In genomic region chr10:101038486-101038885, GRCh38 we compare ENCODE assay signal across 18 cellular contexts. TPM values are rescaled to one million over a fixed set of nuclear protein-coding genes. Genes with fewer than 3 reads are reported as not detected.
"Had no signal": no experiment of that assay in that cellular context is flagged by ENCODE, and none has a peak within 500 bp of the region (broad histone marks: within the 10 kb centered on the region; RNA-seq: fewer than 3 reads in every experiment).

No MANE protein-coding gene starts in this region.

- H3K79me2 ChIP-seq: parathyroid adenoma had no signal

- ATAC-seq: activated CD8-positive, alpha-beta memory T cell treated with anti-CD3 and anti-CD28 coated beads, Interleukin-2, amount 10 ng/mL, durations not matched to agents 7 days and 5 days; activated naive CD4-positive, alpha-beta T cell treated with anti-CD3 and anti-CD28 coated beads, Interleukin-2, amount 50 U/mL, for 72 hours; activated T-cell treated with anti-CD3 and anti-CD28 coated beads, Interleukin-2, amount 50 U/mL, for 4 hours; body of pancreas; left colon; stimulated activated memory B cell treated with anti-CD40 and anti-IgM and Interleukin-4, amounts not matched to agents 10 μg/mL and 1 μg/mL and 100 μg/mL, for 72 hours had no signal

- H3K4me3 ChIP-seq: body of pancreas, lung, tibial nerve had no signal

- H3K27me3 Mint-ChIP-seq: activated CD4-positive, alpha-beta memory T cell treated with anti-CD3 and anti-CD28 coated beads for 36 hours; activated CD8-positive, alpha-beta memory T cell treated with anti-CD3 and anti-CD28 coated beads, Interleukin-2, amount 10 ng/mL, durations not matched to agents 7 days and 5 days; stimulated activated memory B cell treated with anti-CD40 and anti-IgM and Interleukin-4, amounts not matched to agents 10 μg/mL and 1 μg/mL and 100 μg/mL, for 72 hours had no signal

- H3K4me3 Mint-ChIP-seq: activated CD4-positive, alpha-beta memory T cell treated with anti-CD3 and anti-CD28 coated beads for 36 hours; activated CD8-positive, alpha-beta memory T cell treated with anti-CD3 and anti-CD28 coated beads, Interleukin-2, amount 10 ng/mL, durations not matched to agents 7 days and 5 days; activated T-cell treated with anti-CD3 and anti-CD28 coated beads, Interleukin-2, amount 50 U/mL, for 4 hours; immature natural killer cell; stimulated activated memory B cell treated with anti-CD40 and anti-IgM and Interleukin-4, amounts not matched to agents 10 μg/mL and 1 μg/mL and 100 μg/mL, for 72 hours had no signal

- DNase-seq: activated CD4-positive, alpha-beta memory T cell treated with anti-CD3 and anti-CD28 coated beads for 36 hours; activated CD8-positive, alpha-beta memory T cell treated with anti-CD3 and anti-CD28 coated beads, Interleukin-2, amount 10 ng/mL, durations not matched to agents 7 days and 5 days; activated gamma-delta T cell; activated T-cell treated with anti-CD3 and anti-CD28 coated beads, Interleukin-2, amount 50 U/mL, for 4 hours; body of pancreas; central memory CD4-positive, alpha-beta T cell; cortex of kidney; effector CD4-positive, alpha-beta T cell; foreskin fibroblast; glutamatergic neuron; hypothalamus; immature natural killer cell; left colon had no signal

- H3K9me3 ChIP-seq: body of pancreas, tibial nerve had no signal

- H3K27ac ChIP-seq: body of pancreas, parathyroid adenoma, tibial nerve had no signal

- H3K9ac ChIP-seq: parathyroid adenoma had no signal

- H3K27me3 ChIP-seq: body of pancreas, tibial nerve had no signal

- H3K27ac Mint-ChIP-seq: activated CD4-positive, alpha-beta memory T cell treated with anti-CD3 and anti-CD28 coated beads for 36 hours; activated CD8-positive, alpha-beta memory T cell treated with anti-CD3 and anti-CD28 coated beads, Interleukin-2, amount 10 ng/mL, durations not matched to agents 7 days and 5 days; activated naive CD4-positive, alpha-beta T cell treated with anti-CD3 and anti-CD28 coated beads, Interleukin-2, amount 50 U/mL, for 72 hours; stimulated activated memory B cell treated with anti-CD40 and anti-IgM and Interleukin-4, amounts not matched to agents 10 μg/mL and 1 μg/mL and 100 μg/mL, for 72 hours had no signal

- H2AFZ ChIP-seq: parathyroid adenoma had no signal

- H3K36me3 Mint-ChIP-seq: activated naive CD4-positive, alpha-beta T cell treated with anti-CD3 and anti-CD28 coated beads, Interleukin-2, amount 50 U/mL, for 72 hours had no signal

- H3K9me3 Mint-ChIP-seq: activated CD4-positive, alpha-beta memory T cell treated with anti-CD3 and anti-CD28 coated beads for 36 hours; activated naive CD4-positive, alpha-beta T cell treated with anti-CD3 and anti-CD28 coated beads, Interleukin-2, amount 50 U/mL, for 72 hours; activated T-cell treated with anti-CD3 and anti-CD28 coated beads, Interleukin-2, amount 50 U/mL, for 4 hours; immature natural killer cell; stimulated activated memory B cell treated with anti-CD40 and anti-IgM and Interleukin-4, amounts not matched to agents 10 μg/mL and 1 μg/mL and 100 μg/mL, for 72 hours had no signal

RNA-seq across cellular contexts. Expression of gene KAZALD1, which starts 23.3 kb away (rescaled TPM):
- polyA plus RNA-seq: immature natural killer cell had no signal
